ENCODE assay signal across 15 cellular contexts in genomic region chr5:124546643-124547042, GRCh38.
DNase-seq lines count a peak whose midpoint lies in the region; FAIRE-seq and TF ChIP-seq lines count a peak whose summit lies in the region.
"Had no signal": no experiment of that assay in that cellular context is flagged by ENCODE, and none has a peak within 500 bp of the region (broad histone marks: within the 10 kb centered on the region; RNA-seq: fewer than 3 reads in every experiment).

No MANE protein-coding gene starts in this region.

- DNase-seq in A172 (ENCODE audit: low spot score) (peak; percentile 32), HK-2 (ENCODE audit: unreplicated experiment) (peak; percentile 19), UCSD-AML1 (lab: John Stamatoyannopoulos, UW; ENCODE audit: unreplicated experiment) (peak; percentile 25), glutamatergic neuron (no peak), GM12891 (ENCODE audit: insufficient read length, low spot score) (no peak), adrenal gland (no peak), stomach (no peak)
- no peak for DNase-seq in stimulated activated CD4-positive, alpha-beta T cell treated with anti-CD3 and anti-CD28 coated beads, Interleukin-1b, Interleukin-23, amount 100 ng/mL, for 48 hours
- DNase-seq: NCI-H2081; Peyer's patch; stimulated activated CD4-positive, alpha-beta T cell treated with anti-CD3 and anti-CD28 coated beads, Interleukin-4, amount 100 ng/mL, for 4 hours; WERI-Rb-1 had no signal

- H3K27me3 ChIP-seq in adrenal gland: no peaks in the 10 kb centered on the region
- no peaks in the 10 kb centered on the region for H3K27me3 ChIP-seq in stomach
- H3K27me3 ChIP-seq: Peyer's patch had no signal

- TF ChIP-seq EP300 in stomach (IDR thresholded peaks at IDR 0.05): no peak

- TF ChIP-seq CTCF in glutamatergic neuron (IDR thresholded peaks at IDR 0.05; ENCODE audit: partially characterized antibody, unreplicated experiment) (no peak), adrenal gland (IDR thresholded peaks at IDR 0.05) (no peak), stomach (IDR thresholded peaks at IDR 0.05) (no peak)

- peak overlapping the region; percentile 17 for H3K4me3 Mint-ChIP-seq in glutamatergic neuron (ENCODE audit: unreplicated experiment)
- H3K4me3 Mint-ChIP-seq: activated T-helper 1 cell treated with anti-CD3 and anti-CD28 coated beads, Interleukin-12 subunit alpha, Interleukin-12 subunit beta, Interleukin-2, Interleukin-4 antibody, amounts not matched to agents 30 ng/mL and 10 ng/mL and 1 ng/mL, durations not matched to agents 14 hours and 24 hours and 36 hours; IgD-negative memory B cell; memory B cell had no signal

- no peaks in the 10 kb centered on the region for H3K36me3 Mint-ChIP-seq in glutamatergic neuron (ENCODE audit: unreplicated experiment)
- H3K36me3 Mint-ChIP-seq: IgD-negative memory B cell had no signal

- no peaks in the 10 kb centered on the region for H3K9me3 Mint-ChIP-seq in glutamatergic neuron (ENCODE audit: unreplicated experiment)

- no peak for FAIRE-seq in GM12891 (lab: Jason Lieb, UNC)

- H3K27me3 Mint-ChIP-seq in glutamatergic neuron (ENCODE audit: unreplicated experiment): no peaks in the 10 kb centered on the region
- H3K27me3 Mint-ChIP-seq: IgD-negative memory B cell, memory B cell had no signal

- WGBS in adrenal gland, 4 donors: 34 to 51% (median 45%) methylated on average over 2 of the region's 2 CpGs
- 22 to 42% (median 27%) methylated on average over 2 of the region's 2 CpGs for WGBS in stomach, 5 donors

- H3K9me3 ChIP-seq in adrenal gland (replicated peaks in 1 of 3) (no peaks in the 10 kb centered on the region), stomach (no peaks in the 10 kb centered on the region)
- H3K9me3 ChIP-seq: Peyer's patch had no signal

- peak overlapping the region; percentile 46 for H3K27ac Mint-ChIP-seq in glutamatergic neuron (ENCODE audit: unreplicated experiment)
- H3K27ac Mint-ChIP-seq: activated T-helper 1 cell treated with anti-CD3 and anti-CD28 coated beads, Interleukin-12 subunit alpha, Interleukin-12 subunit beta, Interleukin-2, Interleukin-4 antibody, amounts not matched to agents 30 ng/mL and 10 ng/mL and 1 ng/mL, durations not matched to agents 14 hours and 24 hours and 36 hours; IgD-negative memory B cell; memory B cell had no signal

- no peak overlapping the region for H3K27ac ChIP-seq in adrenal gland
- no peak overlapping the region for H3K27ac ChIP-seq in stomach
- H3K27ac ChIP-seq: Peyer's patch, WERI-Rb-1 had no signal

- intact Hi-C loops in adrenal gland (cut with DNase I): no loop called here
- intact Hi-C loops in stomach (cut with DNase I; ENCODE audit: low total_unique reads): no loop called here

- H3K4me3 ChIP-seq in adrenal gland: no peak overlapping the region
- no peak overlapping the region for H3K4me3 ChIP-seq in stomach
- H3K4me3 ChIP-seq: Peyer's patch had no signal

- H3K36me3 ChIP-seq in adrenal gland (replicated peaks in 1 of 2) (no peaks in the 10 kb centered on the region), stomach (no peaks in the 10 kb centered on the region)
- H3K36me3 ChIP-seq: Peyer's patch, WERI-Rb-1 had no signal

- H3K4me1 Mint-ChIP-seq in glutamatergic neuron (ENCODE audit: low read depth, unreplicated experiment): peaks cover 37% of the 10 kb centered on the region

- TF ChIP-seq POLR2A in GM12891 (IDR thresholded peaks at IDR 0.05; ENCODE audit: low read depth, low read length) (no peak), adrenal gland (IDR thresholded peaks at IDR 0.05) (no peak), stomach (IDR thresholded peaks at IDR 0.05) (no peak)

- H3K4me1 ChIP-seq in adrenal gland (replicated peaks in 1 of 2): no peaks in the 10 kb centered on the region
- H3K4me1 ChIP-seq in stomach: no peaks in the 10 kb centered on the region
- H3K4me1 ChIP-seq: Peyer's patch had no signal

TF ChIP-seq in GM12891, 5 proteins besides CTCF, POLR2A, EP300 and RAD21:
- no peak for TF ChIP-seq POLR2AphosphoS5 (IDR thresholded peaks at IDR 0.05; ENCODE audit: low read depth, low read length)

Comparison
In these comparisons a context has a peak if more than half of its experiments do, and no peak if none do; other contexts are left out.
1. DNase-seq: peak in A172 (single experiment), HK-2 (single experiment) and UCSD-AML1 (single experiment); none in glutamatergic neuron (single experiment), GM12891 (single experiment), stimulated activated CD4-positive, alpha-beta T cell treated with anti-CD3 and anti-CD28 coated beads, Interleukin-1b, Interleukin-23, amount 100 ng/mL, for 48 hours (single experiment), adrenal gland (0 of 7) and stomach (single experiment).